Comparison of ENCODE assay signal across 8 cellular contexts in the genomic region with DNA sequence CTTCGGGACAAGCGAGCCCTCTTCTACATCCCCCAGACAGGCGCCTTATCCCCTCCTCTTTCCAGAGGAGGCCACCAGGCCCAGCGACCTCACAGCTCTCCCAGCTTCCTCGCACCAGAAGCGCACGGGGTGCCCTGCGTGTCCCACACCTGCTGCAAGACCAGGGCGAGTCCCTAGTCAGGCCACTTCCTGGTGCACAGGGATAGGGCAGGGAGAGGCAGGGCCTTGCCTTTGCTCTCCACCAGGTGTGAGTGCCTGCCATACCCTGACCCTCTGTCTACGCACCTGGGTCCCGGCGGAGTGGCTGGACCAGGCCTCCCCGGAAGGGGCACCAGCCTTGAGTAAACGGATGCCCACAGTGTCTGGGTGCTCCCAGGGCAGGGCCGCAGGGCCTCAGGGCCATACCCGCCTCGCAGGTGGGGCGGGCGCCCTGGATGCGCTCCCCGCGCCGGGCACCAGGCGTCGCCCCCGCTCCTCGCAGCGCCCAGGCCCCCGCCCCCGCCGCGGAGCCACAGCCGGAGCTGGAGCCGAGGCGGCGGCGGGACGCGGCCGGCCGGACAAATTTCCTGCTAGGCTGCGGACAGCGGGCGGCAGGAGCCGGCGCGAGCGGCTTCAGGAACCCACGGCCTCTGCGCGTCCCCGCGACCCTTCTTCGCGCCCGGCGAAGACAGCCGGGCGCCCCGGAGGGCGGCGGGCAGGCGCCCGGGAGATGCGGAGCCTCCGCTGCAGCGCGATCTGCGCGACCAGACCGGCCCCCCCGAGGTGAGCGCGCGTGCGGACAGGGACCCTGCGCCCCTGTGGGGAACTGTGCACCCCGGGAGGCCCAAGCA. TPM values are rescaled to one million over a fixed set of nuclear protein-coding genes. Genes with fewer than 3 reads are reported as not detected.
DNase-seq lines count a peak whose midpoint lies in the region; ATAC-seq, FAIRE-seq and TF ChIP-seq lines count a peak whose summit lies in the region.

A gene with protein sequence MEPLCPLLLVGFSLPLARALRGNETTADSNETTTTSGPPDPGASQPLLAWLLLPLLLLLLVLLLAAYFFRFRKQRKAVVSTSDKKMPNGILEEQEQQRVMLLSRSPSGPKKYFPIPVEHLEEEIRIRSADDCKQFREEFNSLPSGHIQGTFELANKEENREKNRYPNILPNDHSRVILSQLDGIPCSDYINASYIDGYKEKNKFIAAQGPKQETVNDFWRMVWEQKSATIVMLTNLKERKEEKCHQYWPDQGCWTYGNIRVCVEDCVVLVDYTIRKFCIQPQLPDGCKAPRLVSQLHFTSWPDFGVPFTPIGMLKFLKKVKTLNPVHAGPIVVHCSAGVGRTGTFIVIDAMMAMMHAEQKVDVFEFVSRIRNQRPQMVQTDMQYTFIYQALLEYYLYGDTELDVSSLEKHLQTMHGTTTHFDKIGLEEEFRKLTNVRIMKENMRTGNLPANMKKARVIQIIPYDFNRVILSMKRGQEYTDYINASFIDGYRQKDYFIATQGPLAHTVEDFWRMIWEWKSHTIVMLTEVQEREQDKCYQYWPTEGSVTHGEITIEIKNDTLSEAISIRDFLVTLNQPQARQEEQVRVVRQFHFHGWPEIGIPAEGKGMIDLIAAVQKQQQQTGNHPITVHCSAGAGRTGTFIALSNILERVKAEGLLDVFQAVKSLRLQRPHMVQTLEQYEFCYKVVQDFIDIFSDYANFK (plus strand): TSS at position 556 of the 830 bp plus-strand sequence. CDS start 133,779 bp downstream, outside the sequence.

- no peaks in the 10 kb centered on the region for H3K4me1 ChIP-seq in keratinocyte (ENCODE audit: control insufficient read depth, extremely low read depth, insufficient read depth, low read length)

- H3K36me3 ChIP-seq in keratinocyte (ENCODE audit: control insufficient read depth in 2 of 2, extremely low read depth in 1 of 2, insufficient read depth in 2 of 2, low read length in 2 of 2) = no peaks in the 10 kb centered on the region

- H3K27me3 ChIP-seq in keratinocyte (ENCODE audit: control insufficient read depth, extremely low read depth, insufficient read depth, low read length) = peaks cover 35% of the 10 kb centered on the region

- no peaks in the 10 kb centered on the region for H4K20me1 ChIP-seq in keratinocyte (ENCODE audit: control insufficient read depth, extremely low read depth, insufficient read depth, low read length)

- in situ Hi-C loops in T47D (cut with HindIII; ENCODE audit: low pct_unique_long_range_greater_than_20kb, low sequenced_read_pairs) = no loop called here

- H3K4me3 ChIP-seq in keratinocyte (ENCODE audit: control insufficient read depth in 2 of 3, extremely low read depth in 1 of 3, insufficient read depth in 2 of 3, low read depth in 1 of 3, low read length in 3 of 3) = peak within 1 kb of the TSS in 2 of 3 experiments; percentile 30 to 65

- H3K79me2 ChIP-seq in keratinocyte (ENCODE audit: control insufficient read depth, insufficient read depth, low read length) = no peaks in the 10 kb centered on the region

- no peak within 1 kb of the TSS for H3K9ac ChIP-seq in keratinocyte (ENCODE audit: control insufficient read depth, extremely low read depth, insufficient read depth, low read length)

- peak; percentile 25 for DNase-seq in COLO829 (ENCODE audit: low spot score)
- DNase-seq in HT1080 (ENCODE audit: low read depth) = peak; percentile 64
- DNase-seq in UCSD-AML1 (lab: John Stamatoyannopoulos, UW; ENCODE audit: unreplicated experiment) = peak; percentile 82
- peak; percentile 56 to 57 for DNase-seq in T47D (ENCODE audit: low read depth in 1 of 2, low spot score in 1 of 2)
- no peak for DNase-seq in keratinocyte (ENCODE audit: low read depth, low spot score)
- DNase-seq in stimulated activated CD4-positive, alpha-beta T cell treated with anti-CD3 and anti-CD28 coated beads, Interleukin-12 subunit alpha, Interleukin-12 subunit beta, amount 100 ng/mL, for 24 hours (ENCODE audit: low read depth in 2 of 2) = peak; percentile 59 to 61
- no peak for DNase-seq in NCI-H446 (lab: John Stamatoyannopoulos, UW)

- H3K9me1 ChIP-seq in keratinocyte (ENCODE audit: control insufficient read depth, extremely low read depth, insufficient read depth, low read length) = no peaks in the 10 kb centered on the region

- H3K9me3 ChIP-seq in keratinocyte (ENCODE audit: control insufficient read depth, low read depth, low read length) = no peaks in the 10 kb centered on the region

- H3K27ac ChIP-seq in keratinocyte (ENCODE audit: control insufficient read depth, insufficient read depth, low read length) = no peak within 1 kb of the TSS

- TF ChIP-seq CTCF in keratinocyte (optimal IDR thresholded peaks at IDR 0.05 in 1 of 3, IDR thresholded peaks at IDR 0.05 in 1 of 3, conservative IDR thresholded peaks at IDR 0.05 in 1 of 3; ENCODE audit: extremely low read depth in 1 of 3, insufficient read depth in 2 of 3, low read length in 3 of 3) = peak; percentile 61 to 90 (median 70)

- peak within 1 kb of the TSS; percentile 36 for H2AFZ ChIP-seq in keratinocyte (ENCODE audit: control insufficient read depth, low read length)

- ATAC-seq in GM21360 (IDR thresholded peaks at IDR 0.05; ENCODE audit: unreplicated experiment) = peak; percentile 86

- H3K4me2 ChIP-seq in keratinocyte (ENCODE audit: control insufficient read depth, extremely low read depth, insufficient read depth, low read depth, low read length) = peak within 1 kb of the TSS; percentile 64

- dilution Hi-C loops in keratinocyte (cut with MboI; ENCODE audit: extremely low pct_ligation_motif_present, low sequenced_read_pairs) = no loop called here

- no peak for FAIRE-seq in keratinocyte (lab: Jason Lieb, UNC)

RNA-seq across cellular contexts. Expression of the gene that starts here (rescaled TPM):
- 24.6 and 32.0 TPM in 2 replicates for total RNA-seq in HT1080 (2014; rRNA removed; shearing (Covaris generic))
- polyA plus RNA-seq in HT1080 (2015; cell fraction: cytosol; rRNA removed) = 10.1 and 14.3 TPM in 2 replicates
- 23.4 and 33.9 TPM in 2 replicates for polyA plus RNA-seq in HT1080 (2015; cell fraction: nucleus; rRNA removed)
- polyA plus RNA-seq in keratinocyte = 10.5 to 16.0 TPM (median 15.1 TPM) in 3 replicates
- polyA plus RNA-seq in keratinocyte (2011; ENCODE audit: low read depth) = 80.1 TPM
- 6.5 and 7.5 TPM in 2 replicates for polyA plus RNA-seq in keratinocyte (2011; cell fraction: cytosol; rRNA removed)
- polyA plus RNA-seq in keratinocyte (2011; cell fraction: nucleus; rRNA removed) = 52.2 and 53.9 TPM in 2 replicates
- polyA plus RNA-seq in keratinocyte (2012; ENCODE audit: low replicate concordance) = 14.6 and 19.7 TPM in 2 replicates
- polyA minus RNA-seq in keratinocyte = 20.3 to 64.7 TPM (median 24.9 TPM) in 3 replicates
- polyA minus RNA-seq in keratinocyte (2011; cell fraction: cytosol; rRNA and poly(A)+ RNA removed) = 5.4 TPM
- polyA minus RNA-seq in keratinocyte (2011; cell fraction: nucleus; rRNA and poly(A)+ RNA removed) = 17.5 and 27.4 TPM in 2 replicates

Comparison
In these comparisons a context has a peak if more than half of its experiments do, and no peak if none do; other contexts are left out.
1. DNase-seq: peak in COLO829 (single experiment), HT1080 (single experiment), UCSD-AML1 (single experiment), T47D (2 of 2) and stimulated activated CD4-positive, alpha-beta T cell treated with anti-CD3 and anti-CD28 coated beads, Interleukin-12 subunit alpha, Interleukin-12 subunit beta, amount 100 ng/mL, for 24 hours (2 of 2); none in keratinocyte (single experiment) and NCI-H446 (0 of 2).